Comparison of ENCODE assay signal across 8 cellular contexts in the genomic region with DNA sequence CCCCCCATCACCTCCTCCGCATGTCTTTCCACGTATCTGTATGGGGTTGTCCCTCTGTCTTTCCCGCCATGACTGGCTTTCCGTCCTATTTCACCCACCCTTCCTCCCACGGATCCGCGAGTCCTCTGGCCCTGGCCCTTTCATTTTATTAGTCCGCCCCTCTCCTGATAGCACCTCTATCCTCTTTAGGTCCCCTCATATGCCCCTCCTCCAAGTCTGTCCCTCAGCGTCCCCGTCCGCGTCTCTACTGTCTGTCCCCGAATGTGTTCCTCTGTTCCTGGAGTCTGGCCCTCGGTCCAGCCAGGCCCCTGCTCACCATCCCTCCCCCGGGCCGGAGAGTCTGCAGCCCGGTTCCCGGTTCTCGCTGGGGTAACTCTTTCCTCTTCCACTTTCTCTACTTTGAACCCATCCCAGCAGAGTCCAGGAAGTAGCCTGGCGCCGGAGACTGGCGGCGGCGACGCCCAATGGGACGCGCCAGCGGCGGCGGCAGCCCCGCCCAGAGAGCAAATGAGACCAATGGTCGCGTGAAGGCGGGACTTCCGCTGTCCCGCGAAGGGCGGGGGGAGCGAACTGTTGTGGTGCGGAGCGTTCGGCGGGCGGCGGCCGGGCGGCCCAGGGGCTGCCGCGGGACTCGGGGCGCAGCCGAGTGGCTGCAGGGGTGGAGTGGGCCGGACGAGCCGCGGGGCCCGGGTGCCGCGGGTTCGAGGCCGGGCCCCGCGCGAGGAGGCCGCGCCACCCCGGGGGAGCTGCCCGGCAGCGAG. TPM values are rescaled to one million over a fixed set of nuclear protein-coding genes. Genes with fewer than 3 reads are reported as not detected.
DNase-seq lines count a peak whose midpoint lies in the region; ATAC-seq, FAIRE-seq and TF ChIP-seq lines count a peak whose summit lies in the region.

A gene with protein sequence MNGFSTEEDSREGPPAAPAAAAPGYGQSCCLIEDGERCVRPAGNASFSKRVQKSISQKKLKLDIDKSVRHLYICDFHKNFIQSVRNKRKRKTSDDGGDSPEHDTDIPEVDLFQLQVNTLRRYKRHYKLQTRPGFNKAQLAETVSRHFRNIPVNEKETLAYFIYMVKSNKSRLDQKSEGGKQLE (plus strand): TSS at position 576 of the 761 bp plus-strand sequence. CDS start 608 bp downstream, outside the sequence.

- H3K36me3 ChIP-seq in HUES6 (ENCODE audit: control insufficient read depth, insufficient read depth, low read length), result peaks cover 20% of the 10 kb centered on the region
- peaks cover 21% of the 10 kb centered on the region for H3K36me3 ChIP-seq in OCI-LY1 (ENCODE audit: insufficient read depth, low read length)

- H3K9ac ChIP-seq in HUES6 (ENCODE audit: low read length), result peak within 1 kb of the TSS; percentile 63
- H3K9ac ChIP-seq in OCI-LY1 (ENCODE audit: low read length), result peak within 1 kb of the TSS; percentile 74

- H3K36me3 Mint-ChIP-seq in mesothelial cell of epicardium, result peaks cover 19% of the 10 kb centered on the region

- peaks cover 31% of the 10 kb centered on the region for H3K4me1 Mint-ChIP-seq in mesothelial cell of epicardium

- peak within 1 kb of the TSS; percentile 100 for H3K4me2 ChIP-seq in OCI-LY1 (ENCODE audit: low read length)

- ATAC-seq in GM21447 (IDR thresholded peaks at IDR 0.05; ENCODE audit: unreplicated experiment), result peak; percentile 86

- H3K9me3 Mint-ChIP-seq in mesothelial cell of epicardium, result no peaks in the 10 kb centered on the region

- FAIRE-seq in D721Med (lab: Jason Lieb, UNC) (no peak), endometrium (lab: Jason Lieb, UNC) (peak; percentile 70)

- no peaks in the 10 kb centered on the region for H3K9me2 ChIP-seq in OCI-LY1 (ENCODE audit: low read depth, low read length)

- no peaks in the 10 kb centered on the region for H4K20me1 ChIP-seq in OCI-LY1 (ENCODE audit: insufficient read depth, low read length)

- H3K27ac Mint-ChIP-seq in mesothelial cell of epicardium, result peak within 1 kb of the TSS; percentile 95

- H3K4me3 ChIP-seq in HUES6 (ENCODE audit: low read depth, low read length), result peak within 1 kb of the TSS; percentile 93
- H3K4me3 ChIP-seq in OCI-LY1 (ENCODE audit: low read depth, low read length, poor library complexity, severe bottlenecking), result peak within 1 kb of the TSS; percentile 79

- no peak within 1 kb of the TSS for H2AFZ ChIP-seq in OCI-LY1 (ENCODE audit: low read length)

- H3K79me2 ChIP-seq in OCI-LY1 (ENCODE audit: insufficient read depth, low read length), result no peaks in the 10 kb centered on the region

- peaks cover 11% of the 10 kb centered on the region for H3K4me1 ChIP-seq in HUES6 (ENCODE audit: control insufficient read depth, insufficient read depth, low read length)
- H3K4me1 ChIP-seq in OCI-LY1 (ENCODE audit: insufficient read depth, low read length, severe bottlenecking), result peaks cover 30% of the 10 kb centered on the region

- peak within 1 kb of the TSS; percentile 100 for H3K4me3 Mint-ChIP-seq in mesothelial cell of epicardium

- H3K27me3 ChIP-seq in HUES6 (ENCODE audit: control insufficient read depth, insufficient read depth, low read length) (no peaks in the 10 kb centered on the region), OCI-LY1 (ENCODE audit: insufficient read depth, low read length) (no peaks in the 10 kb centered on the region)

- H3F3A ChIP-seq in OCI-LY1 (ENCODE audit: insufficient read depth, low read length), result no peaks in the 10 kb centered on the region

- no peaks in the 10 kb centered on the region for H3K9me3 ChIP-seq in HUES6 (ENCODE audit: control insufficient read depth, insufficient read depth, low read depth, low read length)
- no peaks in the 10 kb centered on the region for H3K9me3 ChIP-seq in OCI-LY1 (ENCODE audit: low read length)

- DNase-seq in D721Med (ENCODE audit: insufficient read length, low spot score) (peak; percentile 100), mesothelial cell of epicardium (ENCODE audit: low spot score in 2 of 2, unreplicated experiment in 2 of 2) (peak; percentile 90 to 98)
- DNase-seq in activated CD8-positive, alpha-beta memory T cell treated with anti-CD3 and anti-CD28 coated beads, Interleukin-2, amount 50 U/mL, for 4 hours, result peak; percentile 96
- peak; percentile 85 to 90 for DNase-seq in stimulated activated CD8-positive, alpha-beta memory T cell treated with anti-CD3 and anti-CD28 coated beads, Interleukin-15, amount 100 ng/mL, for 4 hours (ENCODE audit: low read depth in 2 of 2)

- H3K27ac ChIP-seq in HUES6 (ENCODE audit: low read depth, low read length), result peak within 1 kb of the TSS; percentile 56; the same call in 1 of the 2 replicates
- no peak within 1 kb of the TSS for H3K27ac ChIP-seq in OCI-LY1 (ENCODE audit: low read depth, low read length, poor library complexity, severe bottlenecking)

- H3K27me3 Mint-ChIP-seq in mesothelial cell of epicardium (ENCODE audit: low read depth), result no peaks in the 10 kb centered on the region

- TF ChIP-seq CTCF in D721Med (IDR thresholded peaks at IDR 0.05; ENCODE audit: insufficient read depth, missing control alignments) (no peak), OCI-LY1 (IDR thresholded peaks at IDR 0.05; ENCODE audit: low read length) (no peak), mesothelial cell of epicardium (IDR thresholded peaks at IDR 0.05; ENCODE audit: unreplicated experiment) (no peak)

RNA-seq across cellular contexts. Expression of the gene that starts here (rescaled TPM):
- total RNA-seq in mesothelial cell of epicardium, result 32.9 to 36.2 TPM (median 34.8 TPM) in 3 replicates
